In the genomic region with DNA sequence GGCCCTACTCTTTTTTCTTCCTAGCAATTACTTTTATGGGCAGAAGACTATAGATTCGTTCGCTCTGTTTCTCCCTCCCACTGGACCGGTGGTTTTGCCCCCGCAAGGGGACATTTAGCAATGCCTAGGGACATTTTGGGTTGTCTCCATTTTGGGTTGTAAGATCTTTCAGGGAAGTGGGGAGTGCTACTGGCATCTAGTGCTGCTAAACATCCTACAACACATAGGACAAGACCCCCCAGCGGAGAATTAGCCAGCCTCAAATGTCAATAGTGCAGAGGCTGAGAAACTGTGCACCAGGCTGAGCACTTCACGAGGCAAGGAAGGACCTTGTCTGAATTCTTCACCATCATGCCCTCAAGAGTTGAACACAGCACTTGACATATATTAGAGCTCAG, we compare ENCODE assay signal across 2 cellular contexts.
TF ChIP-seq lines count a peak whose summit lies in the region.

No MANE protein-coding gene starts in this region.

TF ChIP-seq in HEK293, 187 proteins besides CTCF, POLR2A, EP300 and RAD21:
- TF ChIP-seq, protein P1, sequence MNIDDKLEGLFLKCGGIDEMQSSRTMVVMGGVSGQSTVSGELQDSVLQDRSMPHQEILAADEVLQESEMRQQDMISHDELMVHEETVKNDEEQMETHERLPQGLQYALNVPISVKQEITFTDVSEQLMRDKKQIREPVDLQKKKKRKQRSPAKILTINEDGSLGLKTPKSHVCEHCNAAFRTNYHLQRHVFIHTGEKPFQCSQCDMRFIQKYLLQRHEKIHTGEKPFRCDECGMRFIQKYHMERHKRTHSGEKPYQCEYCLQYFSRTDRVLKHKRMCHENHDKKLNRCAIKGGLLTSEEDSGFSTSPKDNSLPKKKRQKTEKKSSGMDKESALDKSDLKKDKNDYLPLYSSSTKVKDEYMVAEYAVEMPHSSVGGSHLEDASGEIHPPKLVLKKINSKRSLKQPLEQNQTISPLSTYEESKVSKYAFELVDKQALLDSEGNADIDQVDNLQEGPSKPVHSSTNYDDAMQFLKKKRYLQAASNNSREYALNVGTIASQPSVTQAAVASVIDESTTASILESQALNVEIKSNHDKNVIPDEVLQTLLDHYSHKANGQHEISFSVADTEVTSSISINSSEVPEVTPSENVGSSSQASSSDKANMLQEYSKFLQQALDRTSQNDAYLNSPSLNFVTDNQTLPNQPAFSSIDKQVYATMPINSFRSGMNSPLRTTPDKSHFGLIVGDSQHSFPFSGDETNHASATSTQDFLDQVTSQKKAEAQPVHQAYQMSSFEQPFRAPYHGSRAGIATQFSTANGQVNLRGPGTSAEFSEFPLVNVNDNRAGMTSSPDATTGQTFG (tag by site-specific recombination; IDR thresholded peaks at IDR 0.05; ENCODE audit: borderline replicate concordance): no peak
- TF ChIP-seq ZNF488 (tag by site-specific recombination; IDR thresholded peaks at IDR 0.05): no peak
- TF ChIP-seq, protein P2, sequence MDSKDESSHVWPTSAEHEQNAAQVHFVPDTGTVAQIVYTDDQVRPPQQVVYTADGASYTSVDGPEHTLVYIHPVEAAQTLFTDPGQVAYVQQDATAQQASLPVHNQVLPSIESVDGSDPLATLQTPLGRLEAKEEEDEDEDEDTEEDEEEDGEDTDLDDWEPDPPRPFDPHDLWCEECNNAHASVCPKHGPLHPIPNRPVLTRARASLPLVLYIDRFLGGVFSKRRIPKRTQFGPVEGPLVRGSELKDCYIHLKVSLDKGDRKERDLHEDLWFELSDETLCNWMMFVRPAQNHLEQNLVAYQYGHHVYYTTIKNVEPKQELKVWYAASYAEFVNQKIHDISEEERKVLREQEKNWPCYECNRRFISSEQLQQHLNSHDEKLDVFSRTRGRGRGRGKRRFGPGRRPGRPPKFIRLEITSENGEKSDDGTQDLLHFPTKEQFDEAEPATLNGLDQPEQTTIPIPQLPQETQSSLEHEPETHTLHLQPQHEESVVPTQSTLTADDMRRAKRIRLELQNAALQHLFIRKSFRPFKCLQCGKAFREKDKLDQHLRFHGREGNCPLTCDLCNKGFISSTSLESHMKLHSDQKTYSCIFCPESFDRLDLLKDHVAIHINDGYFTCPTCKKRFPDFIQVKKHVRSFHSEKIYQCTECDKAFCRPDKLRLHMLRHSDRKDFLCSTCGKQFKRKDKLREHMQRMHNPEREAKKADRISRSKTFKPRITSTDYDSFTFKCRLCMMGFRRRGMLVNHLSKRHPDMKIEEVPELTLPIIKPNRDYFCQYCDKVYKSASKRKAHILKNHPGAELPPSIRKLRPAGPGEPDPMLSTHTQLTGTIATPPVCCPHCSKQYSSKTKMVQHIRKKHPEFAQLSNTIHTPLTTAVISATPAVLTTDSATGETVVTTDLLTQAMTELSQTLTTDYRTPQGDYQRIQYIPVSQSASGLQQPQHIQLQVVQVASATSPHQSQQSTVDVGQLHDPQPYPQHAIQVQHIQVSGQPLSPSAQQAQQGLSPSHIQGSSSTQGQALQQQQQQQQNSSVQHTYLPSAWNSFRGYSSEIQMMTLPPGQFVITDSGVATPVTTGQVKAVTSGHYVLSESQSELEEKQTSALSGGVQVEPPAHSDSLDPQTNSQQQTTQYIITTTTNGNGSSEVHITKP (tag by site-specific recombination; IDR thresholded peaks at IDR 0.05): 0 out of 2 replicates have a peak, but pooled peaks have one; percentile 1
- TF ChIP-seq ZNF366 (tag by site-specific recombination; conservative IDR thresholded peaks at IDR 0.05): peak; percentile 32; the same call in 1 of the 2 replicates
- no peak for TF ChIP-seq ZBTB8A (tag by site-specific recombination; IDR thresholded peaks at IDR 0.05)
- 0 out of 2 replicates have a peak, but pooled peaks have one; percentile 28 for TF ChIP-seq YY1 (tag by site-specific recombination; IDR thresholded peaks at IDR 0.05)

TF ChIP-seq in HepG2, 621 proteins besides CTCF, POLR2A, EP300 and RAD21:
- TF ChIP-seq ZNF431 (CRISPR knock-in tag; IDR thresholded peaks at IDR 0.05; ENCODE audit: borderline replicate concordance, low read depth): peak; percentile 72; the same call in 1 of the 2 replicates
- TF ChIP-seq NR2C2 (CRISPR knock-in tag; IDR thresholded peaks at IDR 0.05; ENCODE audit: borderline replicate concordance): no peak
- 0 out of 2 replicates have a peak, but pooled peaks have one; percentile 22 for TF ChIP-seq TP53 (CRISPR knock-in tag; conservative IDR thresholded peaks at IDR 0.05)
- TF ChIP-seq ZNF747 (CRISPR knock-in tag; IDR thresholded peaks at IDR 0.05; ENCODE audit: borderline replicate concordance): peak; percentile 63; the same call in 1 of the 2 replicates
- 0 out of 2 replicates have a peak, but pooled peaks have one; percentile 4 for TF ChIP-seq RBAK (CRISPR knock-in tag; IDR thresholded peaks at IDR 0.05)
- peak; percentile 67; the same call in 1 of the 2 replicates for TF ChIP-seq CC2D1A (CRISPR knock-in tag; IDR thresholded peaks at IDR 0.05)
- TF ChIP-seq, protein P3, sequence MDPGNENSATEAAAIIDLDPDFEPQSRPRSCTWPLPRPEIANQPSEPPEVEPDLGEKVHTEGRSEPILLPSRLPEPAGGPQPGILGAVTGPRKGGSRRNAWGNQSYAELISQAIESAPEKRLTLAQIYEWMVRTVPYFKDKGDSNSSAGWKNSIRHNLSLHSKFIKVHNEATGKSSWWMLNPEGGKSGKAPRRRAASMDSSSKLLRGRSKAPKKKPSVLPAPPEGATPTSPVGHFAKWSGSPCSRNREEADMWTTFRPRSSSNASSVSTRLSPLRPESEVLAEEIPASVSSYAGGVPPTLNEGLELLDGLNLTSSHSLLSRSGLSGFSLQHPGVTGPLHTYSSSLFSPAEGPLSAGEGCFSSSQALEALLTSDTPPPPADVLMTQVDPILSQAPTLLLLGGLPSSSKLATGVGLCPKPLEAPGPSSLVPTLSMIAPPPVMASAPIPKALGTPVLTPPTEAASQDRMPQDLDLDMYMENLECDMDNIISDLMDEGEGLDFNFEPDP (CRISPR knock-in tag; conservative IDR thresholded peaks at IDR 0.05): 0 out of 2 replicates have a peak, but pooled peaks have one; percentile 72
- no peak for TF ChIP-seq ISX (CRISPR knock-in tag; conservative IDR thresholded peaks at IDR 0.05)
- no peak for TF ChIP-seq ZFP36 (IDR thresholded peaks at IDR 0.05; ENCODE audit: borderline replicate concordance, low read depth, low read length, partially characterized antibody)
- no peak for TF ChIP-seq HNRNPL (IDR thresholded peaks at IDR 0.05; ENCODE audit: low read depth, low read length)
- TF ChIP-seq EED (CRISPR knock-in tag; IDR thresholded peaks at IDR 0.05): peak; percentile 77; the same call in 1 of the 2 replicates
- TF ChIP-seq, protein P4, sequence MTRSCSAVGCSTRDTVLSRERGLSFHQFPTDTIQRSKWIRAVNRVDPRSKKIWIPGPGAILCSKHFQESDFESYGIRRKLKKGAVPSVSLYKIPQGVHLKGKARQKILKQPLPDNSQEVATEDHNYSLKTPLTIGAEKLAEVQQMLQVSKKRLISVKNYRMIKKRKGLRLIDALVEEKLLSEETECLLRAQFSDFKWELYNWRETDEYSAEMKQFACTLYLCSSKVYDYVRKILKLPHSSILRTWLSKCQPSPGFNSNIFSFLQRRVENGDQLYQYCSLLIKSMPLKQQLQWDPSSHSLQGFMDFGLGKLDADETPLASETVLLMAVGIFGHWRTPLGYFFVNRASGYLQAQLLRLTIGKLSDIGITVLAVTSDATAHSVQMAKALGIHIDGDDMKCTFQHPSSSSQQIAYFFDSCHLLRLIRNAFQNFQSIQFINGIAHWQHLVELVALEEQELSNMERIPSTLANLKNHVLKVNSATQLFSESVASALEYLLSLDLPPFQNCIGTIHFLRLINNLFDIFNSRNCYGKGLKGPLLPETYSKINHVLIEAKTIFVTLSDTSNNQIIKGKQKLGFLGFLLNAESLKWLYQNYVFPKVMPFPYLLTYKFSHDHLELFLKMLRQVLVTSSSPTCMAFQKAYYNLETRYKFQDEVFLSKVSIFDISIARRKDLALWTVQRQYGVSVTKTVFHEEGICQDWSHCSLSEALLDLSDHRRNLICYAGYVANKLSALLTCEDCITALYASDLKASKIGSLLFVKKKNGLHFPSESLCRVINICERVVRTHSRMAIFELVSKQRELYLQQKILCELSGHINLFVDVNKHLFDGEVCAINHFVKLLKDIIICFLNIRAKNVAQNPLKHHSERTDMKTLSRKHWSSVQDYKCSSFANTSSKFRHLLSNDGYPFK (CRISPR knock-in tag; IDR thresholded peaks at IDR 0.05; ENCODE audit: borderline replicate concordance): no peak
- no peak for TF ChIP-seq SATB2 (CRISPR knock-in tag; IDR thresholded peaks at IDR 0.05)
- TF ChIP-seq NFKBIZ (CRISPR knock-in tag; IDR thresholded peaks at IDR 0.05): no peak
- TF ChIP-seq ZMAT3 (CRISPR knock-in tag; conservative IDR thresholded peaks at IDR 0.05): peak; percentile 2; the same call in 1 of the 2 replicates
